Comparison of ENCODE assay signal across 8 cellular contexts in genomic region chr2:69781321-69782248, GRCh38. TPM values are rescaled to one million over a fixed set of nuclear protein-coding genes. Genes with fewer than 3 reads are reported as not detected.
DNase-seq lines count a peak whose midpoint lies in the region; ATAC-seq lines count a peak whose summit lies in the region.

No MANE protein-coding gene starts in this region.

- peaks cover 12 to 53% of the 10 kb centered on the region in 2 experiments for H3K36me3 ChIP-seq in mesenchymal stem cell (ENCODE audit: control insufficient read depth in 1 of 2, insufficient read depth in 2 of 2, low read depth in 1 of 2, low read length in 2 of 2)

- no peaks in the 10 kb centered on the region for H3K9me3 Mint-ChIP-seq in activated naive CD4-positive, alpha-beta T cell treated with anti-CD3 and anti-CD28 coated beads for 36 hours

- H3K27ac ChIP-seq in mesenchymal stem cell (ENCODE audit: low read length, poor library complexity, severe bottlenecking) = peak overlapping the region; percentile 53

- peak overlapping the region; percentile 53 for H2AK5ac ChIP-seq in mesenchymal stem cell (ENCODE audit: low read length, severe bottlenecking)

- H3K79me1 ChIP-seq in mesenchymal stem cell (replicated peaks; ENCODE audit: low read length, poor library complexity, severe bottlenecking) = peaks cover 31% of the 10 kb centered on the region

- H3K27me3 Mint-ChIP-seq in activated naive CD4-positive, alpha-beta T cell treated with anti-CD3 and anti-CD28 coated beads for 36 hours (ENCODE audit: low read depth) = no peaks in the 10 kb centered on the region

- H3K9me3 ChIP-seq in mesenchymal stem cell (ENCODE audit: control insufficient read depth, low read length) = no peaks in the 10 kb centered on the region

- H3K4me1 ChIP-seq in mesenchymal stem cell (ENCODE audit: control insufficient read depth, insufficient read depth, low read depth, low read length) = peaks cover 8% of the 10 kb centered on the region

- H3K18ac ChIP-seq in mesenchymal stem cell (ENCODE audit: low read depth in 1 of 2, low read length in 2 of 2) = no peak overlapping the region

- 97% methylated on average over 4 of the region's 5 CpGs for WGBS in mesenchymal stem cell

- intact Hi-C loops in activated naive CD4-positive, alpha-beta T cell treated with anti-CD3 and anti-CD28 coated beads for 36 hours (cut with micrococcal nuclease) = no loop called here

- H2AFZ ChIP-seq in mesenchymal stem cell (ENCODE audit: low read depth, low read length) = no peak overlapping the region

- ATAC-seq in GM18511 (IDR thresholded peaks at IDR 0.05; ENCODE audit: unreplicated experiment) (peak; percentile 65), HG03442 (IDR thresholded peaks at IDR 0.05; ENCODE audit: unreplicated experiment) (peak; percentile 46), GM21529 (IDR thresholded peaks at IDR 0.05; ENCODE audit: unreplicated experiment) (no peak), GM19328 (IDR thresholded peaks at IDR 0.05; ENCODE audit: unreplicated experiment) (no peak)

- H2BK15ac ChIP-seq in mesenchymal stem cell (ENCODE audit: low read depth, poor library complexity, severe bottlenecking) = no peak overlapping the region

- no peak overlapping the region for H2BK120ac ChIP-seq in mesenchymal stem cell (ENCODE audit: low read depth, low read length)

- CTCF ChIA-PET in activated naive CD4-positive, alpha-beta T cell treated with anti-CD3 and anti-CD28 coated beads for 36 hours (lab: Charles Lee) = interaction anchor here (0.7 kb wide), 1 partner anchor 57 kb away, joined by 3 read pairs; no protein-coding TSS in a partner anchor

- DNase-seq in SW480 (ENCODE audit: low spot score) (peak; percentile 81), mesenchymal stem cell (no peak), foreskin melanocyte (no peak)
- DNase-seq in activated naive CD4-positive, alpha-beta T cell treated with anti-CD3 and anti-CD28 coated beads for 36 hours = no peak

- peaks cover 5% of the 10 kb centered on the region for H3K4me1 Mint-ChIP-seq in activated naive CD4-positive, alpha-beta T cell treated with anti-CD3 and anti-CD28 coated beads for 36 hours (ENCODE audit: low read depth)

- no peak overlapping the region for H4K91ac ChIP-seq in mesenchymal stem cell (ENCODE audit: low read length)

- H3K23ac ChIP-seq in mesenchymal stem cell (ENCODE audit: low read length in 2 of 2) = no peak overlapping the region

- H3K14ac ChIP-seq in mesenchymal stem cell (ENCODE audit: low read length in 2 of 2) = no peak overlapping the region

- no peak overlapping the region for H3K4me3 Mint-ChIP-seq in activated naive CD4-positive, alpha-beta T cell treated with anti-CD3 and anti-CD28 coated beads for 36 hours

- H2BK12ac ChIP-seq in mesenchymal stem cell (ENCODE audit: low read length in 2 of 2) = no peak overlapping the region

- no peak overlapping the region for H3K4me2 ChIP-seq in mesenchymal stem cell (ENCODE audit: low read length, poor library complexity, severe bottlenecking)

- peaks cover 3% of the 10 kb centered on the region for H3K36me3 Mint-ChIP-seq in activated naive CD4-positive, alpha-beta T cell treated with anti-CD3 and anti-CD28 coated beads for 36 hours (ENCODE audit: low read depth)

- H3K4me3 ChIP-seq in mesenchymal stem cell (ENCODE audit: insufficient read depth in 1 of 2, low read depth in 1 of 2, low read length in 2 of 2) = no peak overlapping the region

- H3K27ac Mint-ChIP-seq in activated naive CD4-positive, alpha-beta T cell treated with anti-CD3 and anti-CD28 coated beads for 36 hours = no peak overlapping the region

- H2BK5ac ChIP-seq in mesenchymal stem cell (ENCODE audit: low read depth, low read length, poor library complexity, severe bottlenecking) = no peak overlapping the region

- H3K27me3 ChIP-seq in mesenchymal stem cell (ENCODE audit: control insufficient read depth in 1 of 2, insufficient read depth in 1 of 2, low read length in 2 of 2) = no peaks in the 10 kb centered on the region

- no peak overlapping the region for H3K9ac ChIP-seq in mesenchymal stem cell (ENCODE audit: low read length)

- no peak overlapping the region for H4K8ac ChIP-seq in mesenchymal stem cell (ENCODE audit: low read length)

- H3K4ac ChIP-seq in mesenchymal stem cell (ENCODE audit: low read depth in 1 of 2, low read length in 2 of 2) = no peak overlapping the region

RNA-seq across cellular contexts. Expression of gene ANXA4, which starts 39.7 kb away (rescaled TPM):
- polyA plus RNA-seq in mesenchymal stem cell (2013, experiment 1 of 2) = 99.3 TPM
- 95.9 TPM for polyA plus RNA-seq in mesenchymal stem cell (2013, experiment 2 of 2)
- 10 to 100 TPM; 21.4 to 23.9 TPM for total RNA-seq in activated naive CD4-positive, alpha-beta T cell treated with anti-CD3 and anti-CD28 coated beads for 36 hours

RNA-seq across cellular contexts. Expression of gene GMCL1, which starts 47.9 kb away (rescaled TPM):
- 9.3 TPM for polyA plus RNA-seq in mesenchymal stem cell (2013, experiment 1 of 2)
- 8.6 TPM for polyA plus RNA-seq in mesenchymal stem cell (2013, experiment 2 of 2)
- 10 to 100 TPM; 15.9 to 19.4 TPM for total RNA-seq in activated naive CD4-positive, alpha-beta T cell treated with anti-CD3 and anti-CD28 coated beads for 36 hours

Comparison
In these comparisons a context has a peak if more than half of its experiments do, and no peak if none do; other contexts are left out.
1. ATAC-seq: peak in GM18511 (single experiment) and HG03442 (single experiment); none in GM21529 (single experiment) and GM19328 (single experiment).